1 cellular context compared by ENCODE assay signal in genomic region chr15:78872972-78873795, GRCh38.
TF ChIP-seq lines count a peak whose summit lies in the region.

No MANE protein-coding gene starts in this region.

TF ChIP-seq in HepG2, 621 proteins besides CTCF, POLR2A, EP300 and RAD21 (continued from another document and continues in another):
- TF ChIP-seq ZNF234 (CRISPR knock-in tag; conservative IDR thresholded peaks at IDR 0.05), result no peak; the same call in 1 of the 2 replicates
- TF ChIP-seq ZNF776 (CRISPR knock-in tag; IDR thresholded peaks at IDR 0.05), result no peak
- no peak for TF ChIP-seq NFYB (CRISPR knock-in tag; IDR thresholded peaks at IDR 0.05)
- TF ChIP-seq ZNF180 (CRISPR knock-in tag; IDR thresholded peaks at IDR 0.05; ENCODE audit: borderline replicate concordance, low read depth), result no peak
- TF ChIP-seq SOX5 (CRISPR knock-in tag; IDR thresholded peaks at IDR 0.05; ENCODE audit: borderline replicate concordance), result no peak
- peak; percentile 68; the same call in 1 of the 2 replicates for TF ChIP-seq ZSCAN20 (CRISPR knock-in tag; IDR thresholded peaks at IDR 0.05; ENCODE audit: borderline replicate concordance)
- TF ChIP-seq ZNF720 (CRISPR knock-in tag; IDR thresholded peaks at IDR 0.05), result no peak
- TF ChIP-seq ZFP36L1 (CRISPR knock-in tag; IDR thresholded peaks at IDR 0.05), result no peak
- 0 out of 2 replicates have a peak, but pooled peaks have one; percentile 74 for TF ChIP-seq ZNF580 (CRISPR knock-in tag; IDR thresholded peaks at IDR 0.05; ENCODE audit: borderline replicate concordance, low read depth)
- no peak for TF ChIP-seq ZNF432 (CRISPR knock-in tag; IDR thresholded peaks at IDR 0.05; ENCODE audit: borderline replicate concordance)
- no peak for TF ChIP-seq NONO (IDR thresholded peaks at IDR 0.05)
- TF ChIP-seq NONO (CRISPR knock-in tag; conservative IDR thresholded peaks at IDR 0.05), result peak; percentile 86
- TF ChIP-seq NR2C2 (CRISPR knock-in tag; IDR thresholded peaks at IDR 0.05; ENCODE audit: borderline replicate concordance), result no peak
- TF ChIP-seq ZIK1 (CRISPR knock-in tag; IDR thresholded peaks at IDR 0.05; ENCODE audit: borderline replicate concordance, low read depth), result no peak
- TF ChIP-seq TFDP2 (CRISPR knock-in tag; IDR thresholded peaks at IDR 0.05), result peak; percentile 68
- TF ChIP-seq THRA (CRISPR knock-in tag; IDR thresholded peaks at IDR 0.05; ENCODE audit: borderline replicate concordance), result no peak
- no peak for TF ChIP-seq ZNF503 (CRISPR knock-in tag; IDR thresholded peaks at IDR 0.05)
- no peak for TF ChIP-seq FOXM1 (CRISPR knock-in tag; IDR thresholded peaks at IDR 0.05)
- 0 out of 2 replicates have a peak, but pooled peaks have one; percentile 13 for TF ChIP-seq ZNF431 (CRISPR knock-in tag; IDR thresholded peaks at IDR 0.05; ENCODE audit: borderline replicate concordance, low read depth)
- TF ChIP-seq ZFP1 (CRISPR knock-in tag; IDR thresholded peaks at IDR 0.05), result peak; percentile 42; the same call in 1 of the 2 replicates
- TF ChIP-seq POGZ (CRISPR knock-in tag; IDR thresholded peaks at IDR 0.05), result peak; percentile 56
- no peak for TF ChIP-seq ZNF232 (CRISPR knock-in tag; IDR thresholded peaks at IDR 0.05; ENCODE audit: borderline replicate concordance)
- peak; percentile 59 for TF ChIP-seq XRCC5 (optimal IDR thresholded peaks at IDR 0.05; ENCODE audit: low read length)
- TF ChIP-seq ZZZ3 (CRISPR knock-in tag; IDR thresholded peaks at IDR 0.05; ENCODE audit: borderline replicate concordance), result no peak
- no peak for TF ChIP-seq FOXO4 (CRISPR knock-in tag; conservative IDR thresholded peaks at IDR 0.05)
- no peak for TF ChIP-seq TSC22D2 (CRISPR knock-in tag; IDR thresholded peaks at IDR 0.05; ENCODE audit: borderline replicate concordance)
- no peak for TF ChIP-seq FOXP1 (IDR thresholded peaks at IDR 0.05)
- 0 out of 2 replicates have a peak, but pooled peaks have one; percentile 21 for TF ChIP-seq FOXP1 (CRISPR knock-in tag; IDR thresholded peaks at IDR 0.05)
- peak; percentile 82 for TF ChIP-seq PATZ1 (CRISPR knock-in tag; IDR thresholded peaks at IDR 0.05)
- TF ChIP-seq KAT2B (IDR thresholded peaks at IDR 0.05; ENCODE audit: borderline replicate concordance, low read depth, low read length), result no peak
- TF ChIP-seq STAT6 (CRISPR knock-in tag; IDR thresholded peaks at IDR 0.05; ENCODE audit: borderline replicate concordance), result no peak
- no peak for TF ChIP-seq SNAPC4 (CRISPR knock-in tag; IDR thresholded peaks at IDR 0.05)
- TF ChIP-seq NR1H2 (CRISPR knock-in tag; IDR thresholded peaks at IDR 0.05; ENCODE audit: borderline replicate concordance, low read depth), result no peak
- no peak for TF ChIP-seq NFATC3 (CRISPR knock-in tag; IDR thresholded peaks at IDR 0.05)
- no peak for TF ChIP-seq ZNF282 (IDR thresholded peaks at IDR 0.05; ENCODE audit: partially characterized antibody)
- TF ChIP-seq ZHX2 (IDR thresholded peaks at IDR 0.05; ENCODE audit: low read depth), result peak; percentile 99
- no peak for TF ChIP-seq ZHX2 (CRISPR knock-in tag; IDR thresholded peaks at IDR 0.05; ENCODE audit: borderline replicate concordance)
- TF ChIP-seq SIX4 (CRISPR knock-in tag; IDR thresholded peaks at IDR 0.05), result no peak
